ENCODE assay signal across 17 cellular contexts in genomic region chr17:5466295-5466694, GRCh38. TPM values are rescaled to one million over a fixed set of nuclear protein-coding genes. Genes with fewer than 3 reads are reported as not detected.
DNase-seq lines count a peak whose midpoint lies in the region; ATAC-seq and TF ChIP-seq lines count a peak whose summit lies in the region.
"Had no signal": no experiment of that assay in that cellular context is flagged by ENCODE, and none has a peak within 500 bp of the region (broad histone marks: within the 10 kb centered on the region; RNA-seq: fewer than 3 reads in every experiment).

No MANE protein-coding gene starts in this region.

- H3K36me3 ChIP-seq in BE2C (peaks cover 5% of the 10 kb centered on the region; the same call in 1 of the 2 replicates), DND-41 (ENCODE audit: insufficient read depth, low read length) (peaks cover 37% of the 10 kb centered on the region), SU-DHL-6 (ENCODE audit: low read length) (no peaks in the 10 kb centered on the region), iPS-15b (ENCODE audit: control insufficient read depth, insufficient read depth, low read length) (peaks cover 11% of the 10 kb centered on the region), uterus (no peaks in the 10 kb centered on the region)
- H3K36me3 ChIP-seq: colonic mucosa had no signal

- TF ChIP-seq POLR2A in uterus (IDR thresholded peaks at IDR 0.05) = no peak

- H3K4me2 ChIP-seq in DND-41 (ENCODE audit: insufficient read depth, low read length) = peak overlapping the region; percentile 67; the same call in 1 of the 2 replicates
- H3K4me2 ChIP-seq in SU-DHL-6 (ENCODE audit: low read depth, low read length, poor library complexity, severe bottlenecking) = peak overlapping the region; percentile 81

- intact Hi-C loops in uterus (cut with DNase I; ENCODE audit: low total_unique reads) = no loop called here

- H2AFZ ChIP-seq in DND-41 (ENCODE audit: low read depth, low read length) (no peak overlapping the region), SU-DHL-6 (ENCODE audit: low read depth, low read length, severe bottlenecking) (no peak overlapping the region)

- ATAC-seq in DND-41 (ENCODE audit: insufficient read depth, low read depth) = no peak
- ATAC-seq: left lobe of liver; naive thymus-derived CD8-positive, alpha-beta T cell had no signal

- TF ChIP-seq CTCF in BE2C (IDR thresholded peaks at IDR 0.05; ENCODE audit: low read depth, low read length) (no peak), DND-41 (IDR thresholded peaks at IDR 0.05; ENCODE audit: borderline replicate concordance, extremely low read depth, low read length, poor library complexity, severe bottlenecking) (no peak), SU-DHL-6 (IDR thresholded peaks at IDR 0.05; ENCODE audit: insufficient read depth, low read length, poor library complexity, severe bottlenecking) (no peak), uterus (IDR thresholded peaks at IDR 0.05) (no peak)

- peak overlapping the region; percentile 83 for H3K4me3 ChIP-seq in BE2C (ENCODE audit: low read depth, low read length)
- H3K4me3 ChIP-seq in DND-41 (ENCODE audit: low read depth in 1 of 2, low read length in 2 of 2) = peak overlapping the region in 1 of 2 experiments; percentile 96; a peak in 1 of 4 replicates
- no peak overlapping the region for H3K4me3 ChIP-seq in SU-DHL-6 (ENCODE audit: insufficient read depth, low read length, poor library complexity, severe bottlenecking)
- H3K4me3 ChIP-seq in iPS-15b (ENCODE audit: low read depth, low read length) = peak overlapping the region; percentile 94
- H3K4me3 ChIP-seq in uterus = no peak overlapping the region
- H3K4me3 ChIP-seq: colonic mucosa had no signal

- peaks cover 68% of the 10 kb centered on the region for H3K79me2 ChIP-seq in DND-41 (ENCODE audit: insufficient read depth, low read length)
- peaks cover 65% of the 10 kb centered on the region for H3K79me2 ChIP-seq in SU-DHL-6 (ENCODE audit: insufficient read depth, low read length)

- peaks cover 43% of the 10 kb centered on the region; the same call in 1 of the 2 replicates for H4K20me1 ChIP-seq in DND-41 (ENCODE audit: insufficient read depth, low read length)
- H4K20me1 ChIP-seq in SU-DHL-6 (ENCODE audit: low read depth, low read length) = peaks cover 3% of the 10 kb centered on the region; the same call in 1 of the 2 replicates

- peaks cover 16% of the 10 kb centered on the region for H3F3A ChIP-seq in SU-DHL-6 (ENCODE audit: insufficient read depth)

- H3K27me3 ChIP-seq in BE2C = no peaks in the 10 kb centered on the region
- no peaks in the 10 kb centered on the region for H3K27me3 ChIP-seq in DND-41 (ENCODE audit: insufficient read depth, low read length, poor library complexity)
- no peaks in the 10 kb centered on the region for H3K27me3 ChIP-seq in SU-DHL-6 (ENCODE audit: low read length)
- no peaks in the 10 kb centered on the region for H3K27me3 ChIP-seq in iPS-15b (ENCODE audit: control insufficient read depth, insufficient read depth, low read length)
- no peaks in the 10 kb centered on the region for H3K27me3 ChIP-seq in uterus
- H3K27me3 ChIP-seq: colonic mucosa had no signal

- H3K9ac ChIP-seq in DND-41 (ENCODE audit: low read depth, low read length) = peak overlapping the region; percentile 84; the same call in 1 of the 2 replicates
- H3K9ac ChIP-seq in SU-DHL-6 (ENCODE audit: low read length) = peak overlapping the region; percentile 94
- peak overlapping the region; percentile 24 for H3K9ac ChIP-seq in iPS-15b (ENCODE audit: low read depth, low read length)
- H3K9ac ChIP-seq: KMS-11 had no signal

- H3K4me1 ChIP-seq in BE2C (no peaks in the 10 kb centered on the region), DND-41 (ENCODE audit: insufficient read depth, low read length) (peaks cover 35% of the 10 kb centered on the region), iPS-15b (ENCODE audit: control insufficient read depth, insufficient read depth, low read length) (peaks cover 4% of the 10 kb centered on the region), uterus (peaks cover 10 to 12% of the 10 kb centered on the region in 2 donors)

- no peak for DNase-seq in BE2C
- DNase-seq in DND-41 = no peak
- no peak for DNase-seq in medulla oblongata (ENCODE audit: extremely low spot score)
- DNase-seq in NCI-H82 treated with DMSO at 0.1 percent for 48 hours (lab: John Stamatoyannopoulos, UW; ENCODE audit: unreplicated experiment) = no peak
- DNase-seq in uterus = no peak
- no peak for DNase-seq in AG08396 (ENCODE audit: low spot score)
- DNase-seq: activated CD8-positive, alpha-beta memory T cell treated with anti-CD3 and anti-CD28 coated beads for 24 hours; CD8-positive, alpha-beta memory T cell; colonic mucosa; naive thymus-derived CD8-positive, alpha-beta T cell; NCI-H1930; NCI-H524; stimulated activated naive CD4-positive, alpha-beta T cell treated with Interleukin-2 at 50 U/mL for 16 hours had no signal

- no peaks in the 10 kb centered on the region; the same call in 1 of the 2 replicates for H3K9me3 ChIP-seq in BE2C
- no peaks in the 10 kb centered on the region for H3K9me3 ChIP-seq in DND-41 (ENCODE audit: insufficient read depth, low read length, severe bottlenecking)
- no peaks in the 10 kb centered on the region for H3K9me3 ChIP-seq in SU-DHL-6 (ENCODE audit: insufficient read depth, low read length)
- no peaks in the 10 kb centered on the region for H3K9me3 ChIP-seq in iPS-15b (ENCODE audit: control insufficient read depth, insufficient read depth, low read length)
- H3K9me3 ChIP-seq in uterus = no peaks in the 10 kb centered on the region
- H3K9me3 ChIP-seq: colonic mucosa had no signal

- no peak overlapping the region for H3K27ac ChIP-seq in DND-41 (ENCODE audit: low read length)
- H3K27ac ChIP-seq in SU-DHL-6 (ENCODE audit: low read depth, low read length) = no peak overlapping the region
- H3K27ac ChIP-seq in uterus = no peak overlapping the region
- H3K27ac ChIP-seq: colonic mucosa, KMS-11 had no signal

- H3K9me2 ChIP-seq in SU-DHL-6 (replicated peaks; ENCODE audit: insufficient read depth, low read length) = no peaks in the 10 kb centered on the region

RNA-seq across cellular contexts. Expression of gene DHX33, which starts 2.5 kb away (rescaled TPM):
- 32.4 TPM for polyA plus RNA-seq in BE2C (2012; ENCODE audit: insufficient read depth, insufficient read length, low read depth)
- total RNA-seq in uterus = 10 to 100 TPM in 2 of 4 donors, 1 to 10 TPM in 2; 7.4 to 15.7 (median 11.4) TPM

RNA-seq across cellular contexts. Expression of gene DERL2, which starts 19.7 kb away (rescaled TPM):
- polyA plus RNA-seq in BE2C (2012; ENCODE audit: insufficient read depth, insufficient read length, low read depth) = 58.1 TPM
- total RNA-seq in uterus = 10 to 100 TPM; 10.2 to 61.4 (median 47.0) TPM

RNA-seq across cellular contexts. Expression of gene MIS12, which starts 20.1 kb away (rescaled TPM):
- 18.3 TPM for polyA plus RNA-seq in BE2C (2012; ENCODE audit: insufficient read depth, insufficient read length, low read depth)
- 10 to 100 TPM in 2 of 4 donors, 1 to 10 TPM in 2; 5.6 to 39.2 (median 13.4) TPM for total RNA-seq in uterus

RNA-seq across cellular contexts. Expression of gene C1QBP, which starts 27.3 kb away (rescaled TPM):
- 201 TPM for polyA plus RNA-seq in BE2C (2012; ENCODE audit: insufficient read depth, insufficient read length, low read depth)
- total RNA-seq in uterus = 10 to 100 TPM; 49.2 to 98.4 (median 80.7) TPM

RNA-seq across cellular contexts. Expression of gene RPAIN, which starts 46.3 kb away (rescaled TPM):
- polyA plus RNA-seq in BE2C (2012; ENCODE audit: insufficient read depth, insufficient read length, low read depth) = 62.9 TPM
- 10 to 100 TPM; 38.7 to 78.8 (median 46.9) TPM for total RNA-seq in uterus

Comparison
In these comparisons a context has a peak if more than half of its experiments do, and no peak if none do; other contexts are left out.
1. H3K4me3 ChIP-seq: peak in BE2C (single experiment) and iPS-15b (single experiment); none in SU-DHL-6 (single experiment) and uterus (0 of 2).
2. H3K9ac ChIP-seq: peak in every context shown above with its lines; median percentile 94 in SU-DHL-6; 84 in DND-41; 24 in iPS-15b.